Comparison of ENCODE assay signal across 8 cellular contexts in the genomic region with DNA sequence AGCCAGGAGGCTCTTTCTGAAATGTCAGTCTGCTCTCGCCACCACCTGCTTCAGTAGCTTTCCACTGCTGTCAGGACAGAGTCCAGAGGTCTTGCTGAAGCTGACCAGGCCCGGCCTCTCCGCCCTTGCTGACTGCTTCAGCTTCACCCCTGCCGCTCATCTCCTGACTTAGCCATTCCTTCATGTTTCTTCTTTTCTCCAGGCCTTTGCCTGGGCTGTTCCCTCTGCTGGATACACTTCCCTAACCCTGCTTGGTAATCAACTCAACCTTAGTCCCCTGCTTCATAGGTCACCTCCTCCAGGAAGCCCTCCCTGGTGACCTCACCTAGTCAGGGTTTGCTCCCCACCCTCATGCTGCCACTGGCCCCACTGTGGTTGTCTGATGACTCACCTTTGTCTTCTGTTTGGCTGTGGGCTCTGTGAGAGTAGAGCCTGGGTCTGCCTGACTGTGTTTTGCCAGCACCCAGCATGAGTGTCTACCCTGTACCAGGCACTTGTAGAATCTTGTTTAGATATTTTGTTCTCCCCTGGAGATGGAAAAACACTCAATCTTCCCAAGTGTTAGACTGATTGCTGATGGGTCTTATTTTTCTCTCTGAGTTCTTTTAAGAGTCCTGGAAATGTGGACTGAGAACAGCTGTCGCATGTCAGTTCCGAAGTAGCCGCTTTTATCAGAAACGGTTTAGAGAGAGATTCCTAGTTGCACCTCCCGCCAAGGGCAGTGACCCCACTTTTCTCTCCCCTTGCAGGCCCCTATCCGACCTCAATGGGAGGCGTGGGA.
DNase-seq lines count a peak whose midpoint lies in the region; ATAC-seq lines count a peak whose summit lies in the region.

No MANE protein-coding gene starts in this region.

- no peak for ATAC-seq in HG03175 (IDR thresholded peaks at IDR 0.05; ENCODE audit: unreplicated experiment)

- DNase-seq in DMS53 (lab: John Stamatoyannopoulos, UW) (peak; percentile 22), DMS53 treated with DMSO at 0.1 percent for 48 hours (lab: John Stamatoyannopoulos, UW; ENCODE audit: unreplicated experiment) (no peak), hepatic stellate cell (ENCODE audit: low spot score) (peak; percentile 82), NOMO-1 (lab: John Stamatoyannopoulos, UW; ENCODE audit: unreplicated experiment in 2 of 2) (no peak), NCI-H345 (lab: John Stamatoyannopoulos, UW) (no peak)
- DNase-seq in activated T-helper 9 cell treated with anti-CD3 and anti-CD28 coated beads, Interleukin-2, amount 50 U/mL, for 16 hours (ENCODE audit: low read depth) = peak; percentile 14
- DNase-seq in stimulated activated CD4-positive, alpha-beta T cell treated with anti-CD3 and anti-CD28 coated beads, TNF-alpha, amount 100 ng/mL, for 24 hours (ENCODE audit: low read depth in 3 of 3) = peak; percentile 8 to 49 (median 16)

Comparison
In these comparisons a context has a peak if more than half of its experiments do, and no peak if none do; other contexts are left out.
1. DNase-seq: peak in DMS53 (single experiment), activated T-helper 9 cell treated with anti-CD3 and anti-CD28 coated beads, Interleukin-2, amount 50 U/mL, for 16 hours (single experiment), hepatic stellate cell (single experiment) and stimulated activated CD4-positive, alpha-beta T cell treated with anti-CD3 and anti-CD28 coated beads, TNF-alpha, amount 100 ng/mL, for 24 hours (3 of 3); none in DMS53 treated with DMSO at 0.1 percent for 48 hours (single experiment), NOMO-1 (0 of 2) and NCI-H345 (single experiment).